In the genomic region with DNA sequence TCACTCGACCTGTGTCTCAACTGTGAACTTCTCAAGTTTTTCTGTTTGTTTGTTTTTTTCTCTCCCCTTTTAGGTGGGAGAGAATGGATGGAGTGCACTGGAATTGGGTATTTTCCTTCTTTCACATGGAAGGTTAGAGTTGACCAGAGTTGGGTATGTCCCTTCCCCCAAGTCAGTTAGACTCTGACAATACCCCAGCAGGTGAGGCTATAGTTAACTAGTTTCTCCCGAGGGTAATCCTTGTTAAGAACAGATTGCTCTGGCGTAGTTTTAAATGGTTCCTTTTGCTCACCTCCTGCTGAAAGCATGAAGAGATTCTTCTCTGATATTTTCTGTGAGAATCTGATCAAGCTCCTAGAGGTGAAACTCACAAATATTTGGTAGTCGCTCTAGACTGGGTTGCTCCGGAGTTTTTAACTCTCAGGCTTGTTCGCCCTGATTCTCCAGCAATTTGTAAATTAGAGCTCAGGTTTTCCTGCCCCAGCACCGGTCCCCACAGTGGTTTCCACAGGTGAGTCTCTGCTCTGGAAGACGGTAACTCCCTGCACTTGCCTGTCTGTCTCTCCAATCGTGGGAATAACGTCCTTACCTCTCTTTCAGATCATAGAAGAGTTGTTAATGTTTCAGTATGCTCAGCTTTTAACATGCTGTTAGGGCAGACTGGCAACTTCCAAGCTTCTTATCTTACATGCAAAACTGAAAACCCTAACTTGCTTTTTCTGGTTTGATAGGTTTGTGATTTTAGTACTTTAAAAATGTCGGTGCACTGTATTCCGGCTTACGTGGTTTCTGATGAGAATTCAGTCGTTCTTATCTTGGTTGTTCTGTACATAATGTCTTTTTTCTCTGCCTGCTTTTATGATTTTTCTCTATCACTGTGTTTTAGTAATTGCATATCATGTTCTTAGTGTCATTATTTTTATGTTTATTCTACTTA, we compare ENCODE assay signal across 16 cellular contexts.
DNase-seq lines count a peak whose midpoint lies in the region; ATAC-seq and TF ChIP-seq lines count a peak whose summit lies in the region.
"Had no signal": no experiment of that assay in that cellular context is flagged by ENCODE, and none has a peak within 500 bp of the region (broad histone marks: within the 10 kb centered on the region; RNA-seq: fewer than 3 reads in every experiment).

No MANE protein-coding gene starts in this region.

- TF ChIP-seq EP300 in esophagus muscularis mucosa (IDR thresholded peaks at IDR 0.05), result no peak

- no peaks in the 10 kb centered on the region for H3K36me3 Mint-ChIP-seq in activated naive CD8-positive, alpha-beta T cell treated with anti-CD3 and anti-CD28 coated beads, Interleukin-2, amount 50 U/mL, for 24 hours (ENCODE audit: low read depth)

- TF ChIP-seq CTCF in GM12865 (IDR thresholded peaks at IDR 0.05; ENCODE audit: insufficient read depth, low read depth, low read length, missing control alignments), result no peak
- no peak for TF ChIP-seq CTCF in right lobe of liver (IDR thresholded peaks at IDR 0.05)
- TF ChIP-seq CTCF in esophagus muscularis mucosa (IDR thresholded peaks at IDR 0.05), result no peak

- peaks cover 5% of the 10 kb centered on the region for H3K27me3 Mint-ChIP-seq in activated naive CD8-positive, alpha-beta T cell treated with anti-CD3 and anti-CD28 coated beads, Interleukin-2, amount 50 U/mL, for 24 hours

- H3K27ac ChIP-seq in HUES64 (ENCODE audit: low read depth, low read length) (peak overlapping the region; percentile 64; the same call in 1 of the 2 replicates), right lobe of liver (peak overlapping the region in 2 of 3 donors; percentile 13 to 18), esophagus muscularis mucosa (replicated peaks in 1 of 4) (no peak overlapping the region)
- H3K27ac ChIP-seq: neutrophil, skin epidermis, suprapubic skin, VCaP had no signal

- no peak for ATAC-seq in activated naive CD8-positive, alpha-beta T cell treated with anti-CD3 and anti-CD28 coated beads, Interleukin-2, amount 50 U/mL, for 24 hours
- ATAC-seq in right lobe of liver, result peak; percentile 37 to 62 (median 46)
- ATAC-seq in HG03521 (IDR thresholded peaks at IDR 0.05; ENCODE audit: unreplicated experiment), result no peak

- H3K36me3 ChIP-seq in HUES64 (ENCODE audit: insufficient read depth, low read length) (no peaks in the 10 kb centered on the region), right lobe of liver (no peaks in the 10 kb centered on the region), esophagus muscularis mucosa (no peaks in the 10 kb centered on the region)
- H3K36me3 ChIP-seq: neutrophil, suprapubic skin had no signal

- no peak overlapping the region for H3K27ac Mint-ChIP-seq in activated naive CD8-positive, alpha-beta T cell treated with anti-CD3 and anti-CD28 coated beads, Interleukin-2, amount 50 U/mL, for 24 hours

- H3K4me1 ChIP-seq in HUES64 (ENCODE audit: insufficient read depth, low read length) (peaks cover 16% of the 10 kb centered on the region), right lobe of liver (no peaks in the 10 kb centered on the region), esophagus muscularis mucosa (no peaks in the 10 kb centered on the region)
- H3K4me1 ChIP-seq: suprapubic skin had no signal

- H3K27me3 ChIP-seq in HUES64 (ENCODE audit: insufficient read depth, low read length) (no peaks in the 10 kb centered on the region), right lobe of liver (no peaks in the 10 kb centered on the region), esophagus muscularis mucosa (no peaks in the 10 kb centered on the region)
- H3K27me3 ChIP-seq: suprapubic skin had no signal

- DNase-seq in GM12865 (ENCODE audit: low read depth) (peak; percentile 37), right lobe of liver (no peak), esophagus muscularis mucosa (ENCODE audit: extremely low spot score) (no peak)
- DNase-seq in activated naive CD8-positive, alpha-beta T cell treated with anti-CD3 and anti-CD28 coated beads, Interleukin-2, amount 50 U/mL, for 24 hours, result no peak
- no peak for DNase-seq in stimulated activated CD4-positive, alpha-beta T cell treated with anti-CD3 and anti-CD28 coated beads, Interleukin-4, amount 100 ng/mL, for 24 hours
- DNase-seq: COR-L47, GF-D8, head of caudate nucleus had no signal

- no peak for TF ChIP-seq POLR2A in right lobe of liver (IDR thresholded peaks at IDR 0.05)
- TF ChIP-seq POLR2A in esophagus muscularis mucosa (IDR thresholded peaks at IDR 0.05; ENCODE audit: low read depth), result no peak

- peaks cover 19% of the 10 kb centered on the region for H3K4me1 Mint-ChIP-seq in activated naive CD8-positive, alpha-beta T cell treated with anti-CD3 and anti-CD28 coated beads, Interleukin-2, amount 50 U/mL, for 24 hours

- H3K9ac ChIP-seq in HUES64 (ENCODE audit: low read depth, low read length), result peak overlapping the region; percentile 61

- WGBS in HUES64, result 58% methylated on average over 14 of the region's 14 CpGs
- 42% methylated on average over 14 of the region's 14 CpGs for WGBS in right lobe of liver (ENCODE audit: insufficient coverage, low coverage, low lambda C conversion rate, missing lambda C conversion rate)
- WGBS in esophagus muscularis mucosa, result 90% methylated on average over 14 of the region's 14 CpGs

- peak overlapping the region; percentile 9 for H3K4me3 Mint-ChIP-seq in activated naive CD8-positive, alpha-beta T cell treated with anti-CD3 and anti-CD28 coated beads, Interleukin-2, amount 50 U/mL, for 24 hours
- H3K4me3 Mint-ChIP-seq: central memory CD8-positive, alpha-beta T cell had no signal

- no peaks in the 10 kb centered on the region; the same call in 1 of the 2 replicates for H3K9me3 ChIP-seq in HUES64 (ENCODE audit: insufficient read depth, low read depth, low read length)
- H3K9me3 ChIP-seq in right lobe of liver, result no peaks in the 10 kb centered on the region
- no peaks in the 10 kb centered on the region for H3K9me3 ChIP-seq in esophagus muscularis mucosa
- H3K9me3 ChIP-seq: neutrophil, suprapubic skin had no signal

- H3K4me3 ChIP-seq in GM12865 (ENCODE audit: low read depth, low read length) (no peak overlapping the region), HUES64 (ENCODE audit: low read length) (peak overlapping the region; percentile 36), right lobe of liver (peak overlapping the region in 1 of 3 donors; percentile 38), esophagus muscularis mucosa (no peak overlapping the region)
- H3K4me3 ChIP-seq: lung, skin epidermis, suprapubic skin had no signal

- peaks cover 1% of the 10 kb centered on the region for H3K9me3 Mint-ChIP-seq in activated naive CD8-positive, alpha-beta T cell treated with anti-CD3 and anti-CD28 coated beads, Interleukin-2, amount 50 U/mL, for 24 hours
- H3K9me3 Mint-ChIP-seq: central memory CD8-positive, alpha-beta T cell had no signal

- intact Hi-C loops in right lobe of liver (cut with DNase I) (no loop called here), esophagus muscularis mucosa (cut with DNase I) (no loop called here)

Comparison
In these comparisons a context has a peak if more than half of its experiments do, and no peak if none do; other contexts are left out.
1. H3K27ac ChIP-seq: peak in HUES64 (single experiment) and right lobe of liver (2 of 3); none in esophagus muscularis mucosa (0 of 4).
2. ATAC-seq: peak in right lobe of liver (4 of 4); none in activated naive CD8-positive, alpha-beta T cell treated with anti-CD3 and anti-CD28 coated beads, Interleukin-2, amount 50 U/mL, for 24 hours (single experiment) and HG03521 (single experiment).